In the genomic region with DNA sequence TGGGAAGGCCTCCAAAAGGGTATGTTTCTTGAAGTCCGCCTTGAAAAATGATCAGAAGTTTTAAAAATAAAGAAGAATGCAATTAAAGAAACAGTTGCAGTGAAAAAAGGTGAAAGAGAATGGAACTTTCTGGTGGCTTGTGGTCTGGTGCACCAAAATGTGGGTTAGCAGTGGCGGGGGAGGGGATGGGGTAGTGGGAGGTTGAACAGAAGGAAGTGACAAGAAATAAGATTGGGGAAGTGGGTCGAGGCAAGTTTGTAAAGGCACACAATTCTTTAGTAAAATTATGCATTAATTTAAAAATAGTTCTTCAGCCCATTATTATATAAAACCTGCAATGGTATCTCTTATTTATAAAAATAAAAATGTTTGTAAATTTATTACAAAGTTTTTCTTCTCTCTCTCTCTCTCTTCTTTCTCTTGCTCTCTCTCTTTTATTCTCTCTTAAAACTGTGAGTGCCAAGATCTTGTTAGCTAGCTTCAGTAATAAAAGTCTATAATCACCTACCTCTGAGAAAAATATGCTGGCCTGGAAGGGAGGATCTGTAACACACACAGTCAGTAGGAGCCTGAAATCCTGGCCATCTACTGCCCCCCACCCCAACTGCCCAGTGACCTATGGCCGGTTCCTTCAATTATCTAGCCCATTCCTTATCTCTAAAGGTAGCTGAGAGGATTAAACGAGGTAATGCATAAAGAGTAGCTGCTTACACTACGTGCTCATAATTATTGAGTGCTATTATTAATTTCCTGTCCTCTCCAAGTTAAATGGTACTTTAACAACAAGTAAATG, we compare ENCODE assay signal across 9 cellular contexts. TPM values are rescaled to one million over a fixed set of nuclear protein-coding genes. Genes with fewer than 3 reads are reported as not detected.
DNase-seq lines count a peak whose midpoint lies in the region; ATAC-seq and TF ChIP-seq lines count a peak whose summit lies in the region.
"Had no signal": no experiment of that assay in that cellular context is flagged by ENCODE, and none has a peak within 500 bp of the region (broad histone marks: within the 10 kb centered on the region; RNA-seq: fewer than 3 reads in every experiment).

No MANE protein-coding gene starts in this region.

- intact Hi-C loops in Caco-2 (cut with micrococcal nuclease; ENCODE audit: unreplicated experiment): no loop called here

- DNase-seq in Caco-2: no peak
- DNase-seq in T-helper 2 cell: peak; percentile 32 to 89 (median 69)
- no peak for DNase-seq in caudate nucleus (lab: John Stamatoyannopoulos, UW)
- peak; percentile 43 to 78 for DNase-seq in stimulated activated CD4-positive, alpha-beta T cell treated with anti-CD3 and anti-CD28 coated beads, Interleukin-12 subunit alpha, Interleukin-12 subunit beta, amount 100 ng/mL, for 24 hours (ENCODE audit: low read depth in 2 of 2)
- DNase-seq in NCI-H1417 treated with DMSO at 0.1 percent for 48 hours (lab: John Stamatoyannopoulos, UW): no peak
- DNase-seq in NCI-H524 treated with DMSO at 0.1 percent for 48 hours (lab: John Stamatoyannopoulos, UW): no peak

- no peaks in the 10 kb centered on the region for H3K9me3 Mint-ChIP-seq in Caco-2 (ENCODE audit: unreplicated experiment)

- POLR2A ChIA-PET in Caco-2 (lab: Charles Lee): no interaction called here

- no peaks in the 10 kb centered on the region for H3K36me3 ChIP-seq in Caco-2 (ENCODE audit: control insufficient read depth, insufficient read depth, low read length)

- no peak for TF ChIP-seq CTCF in Caco-2 (IDR thresholded peaks at IDR 0.05; ENCODE audit: insufficient read depth in 1 of 2, low read depth in 1 of 2, low read length in 1 of 2, severe bottlenecking in 1 of 2, unreplicated experiment in 1 of 2)

- H3K4me1 Mint-ChIP-seq in Caco-2 (ENCODE audit: low read depth, unreplicated experiment): peaks cover 19% of the 10 kb centered on the region

- no peaks in the 10 kb centered on the region for H3K27me3 Mint-ChIP-seq in Caco-2 (ENCODE audit: insufficient read depth, unreplicated experiment)

- H3K4me3 ChIP-seq in Caco-2 (ENCODE audit: low read depth, low read length): no peak overlapping the region

- peak overlapping the region; percentile 48 for H3K27ac ChIP-seq in caudate nucleus (ENCODE audit: low read depth, low read length)

- ATAC-seq in HG03571 (IDR thresholded peaks at IDR 0.05; ENCODE audit: unreplicated experiment) (no peak), HG03175 (IDR thresholded peaks at IDR 0.05; ENCODE audit: unreplicated experiment) (no peak)

- no peaks in the 10 kb centered on the region for H3K36me3 Mint-ChIP-seq in Caco-2 (ENCODE audit: insufficient read depth, unreplicated experiment)

- no peaks in the 10 kb centered on the region for H3K27me3 ChIP-seq in Caco-2 (replicated peaks; ENCODE audit: control insufficient read depth, insufficient read depth, low read length)

- no peaks in the 10 kb centered on the region for H3K9me3 ChIP-seq in Caco-2

- CTCF ChIA-PET in Caco-2 (lab: Charles Lee): no interaction called here

- no TSS peak for BruUV-seq in Caco-2 (replicated peaks; lab: Mats Ljungman, UMichigan)

- peaks cover 14% of the 10 kb centered on the region for H3K4me1 ChIP-seq in Caco-2

- peak overlapping the region; percentile 20 for H3K4me3 Mint-ChIP-seq in Caco-2 (ENCODE audit: unreplicated experiment)

- H3K27ac Mint-ChIP-seq in Caco-2 (ENCODE audit: unreplicated experiment): no peak overlapping the region

RNA-seq across cellular contexts. Expression of gene LCP1, which starts 2.2 kb away (rescaled TPM):
- 32.1 and 37.8 TPM in 2 replicates for total RNA-seq in Caco-2 (2022)

RNA-seq across cellular contexts. Expression of gene LRRC63, which starts 32.0 kb away (rescaled TPM):
- not detected in 2 replicates for total RNA-seq in Caco-2 (2022)
- total RNA-seq: pulmonary artery endothelial cell had no signal

Comparison
In these comparisons a context has a peak if more than half of its experiments do, and no peak if none do; other contexts are left out.
1. DNase-seq: peak in T-helper 2 cell (5 of 5) and stimulated activated CD4-positive, alpha-beta T cell treated with anti-CD3 and anti-CD28 coated beads, Interleukin-12 subunit alpha, Interleukin-12 subunit beta, amount 100 ng/mL, for 24 hours (2 of 2); none in Caco-2 (0 of 2), caudate nucleus (0 of 61), NCI-H1417 treated with DMSO at 0.1 percent for 48 hours (single experiment) and NCI-H524 treated with DMSO at 0.1 percent for 48 hours (single experiment).